In the genomic region with DNA sequence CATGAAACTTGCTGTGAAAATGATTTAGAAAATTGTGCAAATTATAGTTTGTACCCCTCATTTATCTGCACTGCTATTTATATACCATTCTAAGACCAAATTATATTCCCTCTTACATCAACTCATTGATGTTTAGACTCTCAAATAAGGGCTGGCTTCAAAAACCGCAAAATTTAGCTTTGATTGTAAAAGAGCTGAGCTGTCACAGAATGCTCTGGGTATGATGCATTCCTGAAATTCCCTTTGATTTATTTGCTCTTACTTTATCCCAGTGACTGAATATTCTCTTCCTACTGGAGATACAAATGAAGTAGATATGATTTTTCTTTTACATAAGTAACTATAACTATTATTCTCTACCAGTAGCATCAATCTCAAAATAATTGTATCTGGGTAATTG, we compare ENCODE assay signal across 20 cellular contexts.
DNase-seq lines count a peak whose midpoint lies in the region; ATAC-seq and TF ChIP-seq lines count a peak whose summit lies in the region.
"Had no signal": no experiment of that assay in that cellular context is flagged by ENCODE, and none has a peak within 500 bp of the region (broad histone marks: within the 10 kb centered on the region; RNA-seq: fewer than 3 reads in every experiment).

No MANE protein-coding gene starts in this region.

- H3K9me3 ChIP-seq in left lung: no peaks in the 10 kb centered on the region
- H3K9me3 ChIP-seq: ascending aorta, esophagus squamous epithelium, MG63, vagina had no signal

- CTCF ChIA-PET in activated naive CD4-positive, alpha-beta T cell treated with anti-CD3 and anti-CD28 coated beads, Interleukin-2, amount 10 ng/mL, durations not matched to agents 7 days and 5 days (lab: Charles Lee): no interaction called here

- ATAC-seq in left lung (peak; percentile 73), GM21529 (IDR thresholded peaks at IDR 0.05; ENCODE audit: unreplicated experiment) (no peak), HG03460 (IDR thresholded peaks at IDR 0.05; ENCODE audit: unreplicated experiment) (no peak)

- H3K27me3 Mint-ChIP-seq in activated naive CD4-positive, alpha-beta T cell treated with anti-CD3 and anti-CD28 coated beads, Interleukin-2, amount 10 ng/mL, durations not matched to agents 7 days and 5 days: no peaks in the 10 kb centered on the region

- intact Hi-C loops in left lung (cut with DNase I): no loop called here

- H3K4me3 Mint-ChIP-seq in activated naive CD4-positive, alpha-beta T cell treated with anti-CD3 and anti-CD28 coated beads, Interleukin-2, amount 10 ng/mL, durations not matched to agents 7 days and 5 days: no peak overlapping the region

- DNase-seq in COLO829 (ENCODE audit: low spot score): peak; percentile 27
- DNase-seq in NCI-H2227 (lab: John Stamatoyannopoulos, UW; ENCODE audit: unreplicated experiment): peak; percentile 30
- peak; percentile 18 to 52 for DNase-seq in cardiac fibroblast (ENCODE audit: low read depth in 2 of 2)
- DNase-seq in left lung: no peak
- no peak for DNase-seq in activated gamma-delta T cell (lab: John Stamatoyannopoulos, UW)
- no peak for DNase-seq in activated naive CD4-positive, alpha-beta T cell treated with anti-CD3 and anti-CD28 coated beads, Interleukin-2, amount 10 ng/mL, durations not matched to agents 7 days and 5 days
- DNase-seq: activated CD8-positive, alpha-beta memory T cell treated with anti-CD3 and anti-CD28 coated beads for 24 hours; esophagus squamous epithelium; left ventricle myocardium inferior; MG63; NCI-H2081; NCI-H526 treated with DMSO at 0.1 percent for 48 hours; PC-9; stomach; WERI-Rb-1 had no signal

- no peak for TF ChIP-seq CTCF in cardiac fibroblast (IDR thresholded peaks at IDR 0.05; ENCODE audit: low read depth, low read length)
- TF ChIP-seq CTCF in left lung (IDR thresholded peaks at IDR 0.05): no peak

- no peaks in the 10 kb centered on the region for H3K4me1 ChIP-seq in left lung
- H3K4me1 ChIP-seq: ascending aorta, esophagus squamous epithelium, left ventricle myocardium inferior, vagina had no signal

- no peaks in the 10 kb centered on the region for H3K36me3 ChIP-seq in left lung
- H3K36me3 ChIP-seq: ascending aorta, esophagus squamous epithelium, left ventricle myocardium inferior, MG63, stomach, vagina, WERI-Rb-1 had no signal

- H3K27ac Mint-ChIP-seq in activated naive CD4-positive, alpha-beta T cell treated with anti-CD3 and anti-CD28 coated beads, Interleukin-2, amount 10 ng/mL, durations not matched to agents 7 days and 5 days: no peak overlapping the region
- H3K27ac Mint-ChIP-seq: activated T-helper 2 cell treated with anti-CD3 and anti-CD28 coated beads, Interferon-gamma antibody, Interleukin-2, Interleukin-4, amounts not matched to agents 10 μg/mL and 5 μg/mL and 100 μg/mL, durations not matched to agents 14 hours and 24 hours and 36 hours had no signal

- H3K27ac ChIP-seq in left lung: no peak overlapping the region
- H3K27ac ChIP-seq: ascending aorta, esophagus squamous epithelium, left ventricle myocardium inferior, PC-9, vagina, WERI-Rb-1 had no signal

- no peaks in the 10 kb centered on the region for H3K27me3 ChIP-seq in left lung
- H3K27me3 ChIP-seq: ascending aorta, esophagus squamous epithelium, MG63, stomach, vagina had no signal

- H3K4me3 ChIP-seq in cardiac fibroblast (replicated peaks in 1 of 2; ENCODE audit: low read depth in 2 of 2, low read length in 2 of 2): no peak overlapping the region
- no peak overlapping the region for H3K4me3 ChIP-seq in left lung
- H3K4me3 ChIP-seq: ascending aorta, esophagus squamous epithelium, left ventricle myocardium inferior, MG63, PC-9, stomach, vagina had no signal

- H3K4me1 Mint-ChIP-seq in activated naive CD4-positive, alpha-beta T cell treated with anti-CD3 and anti-CD28 coated beads, Interleukin-2, amount 10 ng/mL, durations not matched to agents 7 days and 5 days: no peaks in the 10 kb centered on the region

- no peaks in the 10 kb centered on the region for H3K9me3 Mint-ChIP-seq in activated naive CD4-positive, alpha-beta T cell treated with anti-CD3 and anti-CD28 coated beads, Interleukin-2, amount 10 ng/mL, durations not matched to agents 7 days and 5 days
- H3K9me3 Mint-ChIP-seq: activated T-helper 2 cell treated with anti-CD3 and anti-CD28 coated beads, Interferon-gamma antibody, Interleukin-2, Interleukin-4, amounts not matched to agents 10 μg/mL and 5 μg/mL and 100 μg/mL, durations not matched to agents 14 hours and 24 hours and 36 hours had no signal

- H3K36me3 Mint-ChIP-seq in activated naive CD4-positive, alpha-beta T cell treated with anti-CD3 and anti-CD28 coated beads, Interleukin-2, amount 10 ng/mL, durations not matched to agents 7 days and 5 days: no peaks in the 10 kb centered on the region

Comparison
In these comparisons a context has a peak if more than half of its experiments do, and no peak if none do; other contexts are left out.
1. DNase-seq: peak in COLO829 (single experiment), NCI-H2227 (single experiment) and cardiac fibroblast (2 of 2); none in left lung (0 of 2), activated gamma-delta T cell (single experiment) and activated naive CD4-positive, alpha-beta T cell treated with anti-CD3 and anti-CD28 coated beads, Interleukin-2, amount 10 ng/mL, durations not matched to agents 7 days and 5 days (single experiment).